In the genomic region with DNA sequence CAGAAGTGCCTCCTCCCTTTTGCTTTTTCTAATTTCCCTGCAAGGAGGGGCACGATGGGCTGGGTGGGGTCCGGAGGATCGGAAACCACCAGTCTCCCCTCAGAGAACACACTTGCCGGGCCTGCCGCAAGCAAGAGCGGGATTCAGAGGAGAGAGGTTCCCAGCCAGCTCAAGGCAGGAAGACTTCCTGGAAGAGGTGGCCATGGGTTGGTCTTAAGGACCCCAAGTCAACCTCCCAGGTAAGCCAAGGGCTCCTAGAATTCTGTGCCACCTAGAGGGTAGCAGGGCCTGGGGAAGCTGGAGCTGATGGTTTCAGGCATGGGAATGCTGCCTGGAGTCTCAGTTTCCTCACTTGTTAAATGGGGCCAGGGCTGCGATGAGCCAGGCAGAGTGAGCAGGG, we compare ENCODE assay signal across 27 cellular contexts.
"Had no signal": no experiment of that assay in that cellular context is flagged by ENCODE, and none has a peak within 500 bp of the region (broad histone marks: within the 10 kb centered on the region; RNA-seq: fewer than 3 reads in every experiment).

No MANE protein-coding gene starts in this region.

- H3K27ac Mint-ChIP-seq: natural killer cell treated with Interleukin-12 subunit alpha and Interleukin-12 subunit beta and Interleukin-15 and Interleukin-18, amount 100 ng/mL, for 72 hours; nephron progenitor cell; stimulated activated naive B cell treated with anti-CD40 and anti-IgM and Interleukin-4, amounts not matched to agents 10 μg/mL and 1 μg/mL and 100 μg/mL, for 72 hours; stimulated activated naive CD8-positive, alpha-beta T cell treated with anti-CD3 and anti-CD28 coated beads, Interleukin-15, Interleukin-2, amounts not matched to agents 100 ng/mL and 50 ng/mL, for 24 hours had no signal

- H3K9ac ChIP-seq: parathyroid adenoma had no signal

- H3K27ac ChIP-seq: ovary, parathyroid adenoma, psoas muscle, right lobe of liver, sigmoid colon, stomach, thoracic aorta, thyroid gland, tibial nerve, upper lobe of left lung, vagina had no signal

- H3K27me3 ChIP-seq: ovary, right lobe of liver, thyroid gland, upper lobe of left lung, vagina had no signal

- FAIRE-seq: small intestine, urothelium cell line had no signal

- H3K36me3 ChIP-seq: ovary, right lobe of liver, sigmoid colon, stomach, thoracic aorta, thyroid gland, tibial nerve, upper lobe of left lung, vagina had no signal

- H3K27me3 Mint-ChIP-seq: natural killer cell treated with Interleukin-12 subunit alpha and Interleukin-12 subunit beta and Interleukin-15 and Interleukin-18, amount 100 ng/mL, for 72 hours; stimulated activated naive B cell treated with anti-CD40 and anti-IgM and Interleukin-4, amounts not matched to agents 10 μg/mL and 1 μg/mL and 100 μg/mL, for 72 hours; stimulated activated naive CD8-positive, alpha-beta T cell treated with anti-CD3 and anti-CD28 coated beads, Interleukin-15, Interleukin-2, amounts not matched to agents 100 ng/mL and 50 ng/mL, for 24 hours had no signal

- ATAC-seq: natural killer cell treated with Interleukin-12 subunit alpha and Interleukin-12 subunit beta and Interleukin-15 and Interleukin-18, amount 100 ng/mL, for 72 hours; psoas muscle; right cardiac atrium; right lobe of liver; stimulated activated effector memory CD8-positive, alpha-beta T cell treated with anti-CD3 and anti-CD28 coated beads, Interleukin-12 subunit alpha, Interleukin-12 subunit beta, amount 100 ng/mL, for 72 hours; stimulated activated naive B cell treated with anti-CD40 and anti-IgM and Interleukin-4, amounts not matched to agents 10 μg/mL and 1 μg/mL and 100 μg/mL, for 72 hours had no signal

- H3K4me3 ChIP-seq: ovary, psoas muscle, right lobe of liver, sigmoid colon, stomach, thoracic aorta, thyroid gland, tibial nerve, upper lobe of left lung, vagina had no signal

- H3K4me1 ChIP-seq: parathyroid adenoma, psoas muscle, right lobe of liver, vagina had no signal

- H2AFZ ChIP-seq: parathyroid adenoma had no signal

- H3K4me3 Mint-ChIP-seq: natural killer cell treated with Interleukin-12 subunit alpha and Interleukin-12 subunit beta and Interleukin-15 and Interleukin-18, amount 100 ng/mL, for 72 hours; nephron progenitor cell; neural crest cell; stimulated activated effector memory CD8-positive, alpha-beta T cell treated with anti-CD3 and anti-CD28 coated beads, Interleukin-12 subunit alpha, Interleukin-12 subunit beta, amount 100 ng/mL, for 72 hours; stimulated activated naive B cell treated with anti-CD40 and anti-IgM and Interleukin-4, amounts not matched to agents 10 μg/mL and 1 μg/mL and 100 μg/mL, for 72 hours; stimulated activated naive CD8-positive, alpha-beta T cell treated with anti-CD3 and anti-CD28 coated beads, Interleukin-15, Interleukin-2, amounts not matched to agents 100 ng/mL and 50 ng/mL, for 24 hours had no signal

- H3K9me3 ChIP-seq: ovary, psoas muscle, right lobe of liver, sigmoid colon, stomach, thoracic aorta, thyroid gland, tibial nerve, upper lobe of left lung, vagina had no signal

- DNase-seq: nephron progenitor cell; occipital lobe; ovary; psoas muscle; right lobe of liver; sigmoid colon; stimulated activated CD4-positive, alpha-beta T cell treated with anti-CD3 and anti-CD28 coated beads, Interleukin-15, amount 100 ng/mL, for 24 hours; stimulated activated CD4-positive, alpha-beta T cell treated with anti-CD3 and anti-CD28 coated beads, Interleukin-2, amount 100 ng/mL, for 24 hours; stimulated activated CD4-positive, alpha-beta T cell treated with anti-CD3 and anti-CD28 coated beads, Interleukin-2, amount 100 ng/mL, for 48 hours; stimulated activated CD4-positive, alpha-beta T cell treated with anti-CD3 and anti-CD28 coated beads, Interleukin-4, amount 100 ng/mL, for 24 hours; stimulated activated naive B cell treated with anti-CD40 and anti-IgM and Interleukin-4, amounts not matched to agents 10 μg/mL and 1 μg/mL and 100 μg/mL, for 72 hours; stimulated activated naive CD4-positive, alpha-beta T cell treated with Interleukin-2 at 50 U/mL for 16 hours; stomach; thyroid gland; trophoblast cell; upper lobe of left lung had no signal

- H3K36me3 Mint-ChIP-seq: natural killer cell treated with Interleukin-12 subunit alpha and Interleukin-12 subunit beta and Interleukin-15 and Interleukin-18, amount 100 ng/mL, for 72 hours; stimulated activated naive B cell treated with anti-CD40 and anti-IgM and Interleukin-4, amounts not matched to agents 10 μg/mL and 1 μg/mL and 100 μg/mL, for 72 hours had no signal

- H3K79me2 ChIP-seq: parathyroid adenoma had no signal
